Comparison of ENCODE assay signal across 23 cellular contexts in the genomic region with DNA sequence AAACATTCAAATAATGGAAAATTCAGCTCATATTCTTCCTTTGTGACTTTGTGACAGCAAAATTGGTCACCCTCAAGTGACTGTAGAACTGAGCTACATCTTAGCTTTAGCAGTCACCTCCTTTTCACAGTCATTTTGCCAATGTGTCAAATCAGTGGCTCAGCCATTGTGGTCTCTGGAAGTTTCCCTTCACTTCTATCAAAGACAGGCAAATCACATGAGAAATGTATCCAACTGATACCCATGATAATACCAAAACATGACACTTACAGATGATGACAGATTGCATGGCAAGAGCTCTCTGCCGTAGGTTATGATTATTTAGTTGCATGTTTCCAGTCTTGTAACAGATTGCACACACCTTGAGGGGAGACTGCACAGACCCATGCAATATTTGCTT.
"Had no signal": no experiment of that assay in that cellular context is flagged by ENCODE, and none has a peak within 500 bp of the region (broad histone marks: within the 10 kb centered on the region; RNA-seq: fewer than 3 reads in every experiment).

No MANE protein-coding gene starts in this region.

- H3K79me2 ChIP-seq: parathyroid adenoma had no signal

- H3K4me1 ChIP-seq: left lung, neural progenitor cell, parathyroid adenoma, right lobe of liver, upper lobe of left lung, uterus had no signal

- H3K4me2 ChIP-seq: neural progenitor cell had no signal

- H2AFZ ChIP-seq: neural progenitor cell, parathyroid adenoma had no signal

- ATAC-seq: left cardiac atrium; left lung; mucosa of descending colon; natural killer cell treated with Interleukin-12 subunit alpha and Interleukin-12 subunit beta and Interleukin-15 and Interleukin-18, amount 100 ng/mL, for 72 hours; right lobe of liver; stimulated activated naive B cell treated with anti-CD40 and anti-IgM and Interleukin-4, amounts not matched to agents 10 μg/mL and 1 μg/mL and 100 μg/mL, for 72 hours had no signal

- H3K36me3 ChIP-seq: esophagus squamous epithelium, left lung, neural progenitor cell, right lobe of liver, thoracic aorta, tibial nerve, upper lobe of left lung, uterus had no signal

- H3K27me3 ChIP-seq: esophagus squamous epithelium, left lung, neural progenitor cell, tibial nerve, upper lobe of left lung, uterus had no signal

- H3K9ac ChIP-seq: neural progenitor cell, parathyroid adenoma had no signal

- H3K9me3 ChIP-seq: esophagus squamous epithelium, left lung, mucosa of descending colon, right lobe of liver, thoracic aorta, tibial nerve, upper lobe of left lung, uterus had no signal

- H3K4me3 ChIP-seq: esophagus squamous epithelium, left lung, mucosa of descending colon, neural progenitor cell, right lobe of liver, thoracic aorta, tibial nerve, upper lobe of left lung, uterus had no signal

- DNase-seq: dermis blood vessel endothelial cell; effector memory CD4-positive, alpha-beta T cell; esophagus squamous epithelium; head of caudate nucleus; left cardiac atrium; left lung; mesenchymal stem cell; mucosa of descending colon; naive B cell; right lobe of liver; small intestine; stimulated activated CD4-positive, alpha-beta T cell treated with anti-CD3 and anti-CD28 coated beads, Interleukin-15, amount 100 ng/mL, for 24 hours; stimulated activated CD4-positive, alpha-beta T cell treated with anti-CD3 and anti-CD28 coated beads, Interleukin-2, amount 100 ng/mL, for 48 hours; stimulated activated naive B cell treated with anti-CD40 and anti-IgM and Interleukin-4, amounts not matched to agents 10 μg/mL and 1 μg/mL and 100 μg/mL, for 72 hours; upper lobe of left lung; uterus had no signal

- H3K27ac ChIP-seq: esophagus squamous epithelium, left lung, neural progenitor cell, parathyroid adenoma, right lobe of liver, tibial nerve, upper lobe of left lung, uterus had no signal

- FAIRE-seq: endothelial cell of umbilical vein, frontal cortex, small intestine had no signal
